ENCODE assay signal across 28 cellular contexts in genomic region chr10:69979177-69979576, GRCh38.
"Had no signal": no experiment of that assay in that cellular context is flagged by ENCODE, and none has a peak within 500 bp of the region (broad histone marks: within the 10 kb centered on the region; RNA-seq: fewer than 3 reads in every experiment).

No MANE protein-coding gene starts in this region.

- H3K27ac ChIP-seq: neural progenitor cell, ovary, parathyroid adenoma, psoas muscle, right lobe of liver, skin epidermis, spleen, suprapubic skin, testis, tibial artery, transverse colon, upper lobe of right lung, uterus had no signal

- H3K4me2 ChIP-seq: neural progenitor cell, smooth muscle cell had no signal

- H3K4me1 ChIP-seq: neural progenitor cell, parathyroid adenoma, psoas muscle, right lobe of liver, suprapubic skin, testis, tibial artery, transverse colon, upper lobe of right lung, uterus had no signal

- ATAC-seq: natural killer cell; psoas muscle; right cardiac atrium; right lobe of liver; stimulated activated memory B cell treated with anti-CD40 and anti-IgM and Interleukin-4, amounts not matched to agents 10 μg/mL and 1 μg/mL and 100 μg/mL, for 72 hours; stimulated activated naive CD8-positive, alpha-beta T cell treated with anti-CD3 and anti-CD28 coated beads, Interleukin-15, amount 100 ng/mL, for 72 hours; stimulated activated naive CD8-positive, alpha-beta T cell treated with anti-CD3 and anti-CD28 coated beads, Interleukin-15, Interleukin-2, amounts not matched to agents 100 U/mL and 50 U/mL, for 24 hours; upper lobe of right lung had no signal

- H3K27me3 ChIP-seq: ovary, right lobe of liver, testis, uterus had no signal

- H3K9me3 ChIP-seq: ovary, right lobe of liver, suprapubic skin, testis, transverse colon, upper lobe of right lung, uterus had no signal

- H3K36me3 ChIP-seq: neural progenitor cell, ovary, right lobe of liver, spleen, suprapubic skin, tibial artery, transverse colon, upper lobe of right lung, uterus had no signal

- H3K4me3 ChIP-seq: neural progenitor cell, ovary, psoas muscle, right lobe of liver, skin epidermis, smooth muscle cell, spleen, suprapubic skin, testis, tibial artery, transverse colon, upper lobe of right lung, uterus had no signal

- DNase-seq: natural killer cell; occipital lobe; ovary; posterior cingulate gyrus; psoas muscle; right cardiac atrium; right lobe of liver; spleen; stimulated activated CD4-positive, alpha-beta T cell treated with anti-CD3 and anti-CD28 coated beads, Interleukin-12 subunit alpha, Interleukin-12 subunit beta, amount 100 ng/mL, for 4 hours; stimulated activated CD4-positive, alpha-beta T cell treated with anti-CD3 and anti-CD28 coated beads, Interleukin-1b, Interleukin-23, amount 100 ng/mL, for 48 hours; stimulated activated CD4-positive, alpha-beta T cell treated with anti-CD3 and anti-CD28 coated beads, Interleukin-4, amount 100 ng/mL, for 1 hour; stimulated activated CD4-positive, alpha-beta T cell treated with anti-CD3 and anti-CD28 coated beads, Interleukin-4, amount 100 ng/mL, for 4 hours; stimulated activated CD8-positive, alpha-beta memory T cell treated with anti-CD3 and anti-CD28 coated beads, Interleukin-4, amount 100 ng/mL, for 48 hours; stimulated activated naive CD4-positive, alpha-beta T cell; stimulated activated naive CD8-positive, alpha-beta T cell treated with anti-CD3 and anti-CD28 coated beads, Interleukin-15, amount 100 ng/mL, for 72 hours; stimulated activated naive CD8-positive, alpha-beta T cell treated with anti-CD3 and anti-CD28 coated beads, Interleukin-15, Interleukin-2, amounts not matched to agents 100 U/mL and 50 U/mL, for 24 hours; substantia nigra; testis; tibial artery; transverse colon; upper lobe of right lung; uterus had no signal
